ENCODE assay signal across 12 cellular contexts in genomic region chr3:187811580-187812250, GRCh38.
DNase-seq lines count a peak whose midpoint lies in the region; ATAC-seq and TF ChIP-seq lines count a peak whose summit lies in the region.
"Had no signal": no experiment of that assay in that cellular context is flagged by ENCODE, and none has a peak within 500 bp of the region (broad histone marks: within the 10 kb centered on the region; RNA-seq: fewer than 3 reads in every experiment).

No MANE protein-coding gene starts in this region.

- TF ChIP-seq CTCF in AG09309 (IDR thresholded peaks at IDR 0.05; ENCODE audit: control insufficient read depth, insufficient read depth, low read depth, low read length, missing control alignments): no peak
- no peak for TF ChIP-seq CTCF in MCF 10A (IDR thresholded peaks at IDR 0.05; ENCODE audit: unreplicated experiment)

- H3K36me3 Mint-ChIP-seq in MCF 10A (ENCODE audit: insufficient read depth, unreplicated experiment): no peaks in the 10 kb centered on the region
- peaks cover 3% of the 10 kb centered on the region for H3K36me3 Mint-ChIP-seq in activated CD8-positive, alpha-beta T cell treated with anti-CD3 and anti-CD28 coated beads, Interleukin-2, amount 10 ng/mL, durations not matched to agents 7 days and 5 days (ENCODE audit: low read depth)

- peak overlapping the region; percentile 44 for H3K27ac Mint-ChIP-seq in MCF 10A (ENCODE audit: low read depth, unreplicated experiment)
- H3K27ac Mint-ChIP-seq in activated CD8-positive, alpha-beta T cell treated with anti-CD3 and anti-CD28 coated beads, Interleukin-2, amount 10 ng/mL, durations not matched to agents 7 days and 5 days: no peak overlapping the region

- no peaks in the 10 kb centered on the region for H3K9me3 Mint-ChIP-seq in MCF 10A (ENCODE audit: unreplicated experiment)
- H3K9me3 Mint-ChIP-seq in activated CD8-positive, alpha-beta T cell treated with anti-CD3 and anti-CD28 coated beads, Interleukin-2, amount 10 ng/mL, durations not matched to agents 7 days and 5 days (ENCODE audit: insufficient read depth): no peaks in the 10 kb centered on the region

- H3K4me1 Mint-ChIP-seq in MCF 10A (ENCODE audit: insufficient read depth, unreplicated experiment): peaks cover 31% of the 10 kb centered on the region
- peaks cover 23% of the 10 kb centered on the region for H3K4me1 Mint-ChIP-seq in activated CD8-positive, alpha-beta T cell treated with anti-CD3 and anti-CD28 coated beads, Interleukin-2, amount 10 ng/mL, durations not matched to agents 7 days and 5 days (ENCODE audit: low read depth)

- H3K27me3 Mint-ChIP-seq in MCF 10A (ENCODE audit: insufficient read depth, unreplicated experiment): no peaks in the 10 kb centered on the region
- H3K27me3 Mint-ChIP-seq in activated CD8-positive, alpha-beta T cell treated with anti-CD3 and anti-CD28 coated beads, Interleukin-2, amount 10 ng/mL, durations not matched to agents 7 days and 5 days (ENCODE audit: low read depth): no peaks in the 10 kb centered on the region

- H3K4me3 Mint-ChIP-seq in MCF 10A (ENCODE audit: unreplicated experiment): no peak overlapping the region
- H3K4me3 Mint-ChIP-seq in activated CD8-positive, alpha-beta T cell treated with anti-CD3 and anti-CD28 coated beads, Interleukin-2, amount 10 ng/mL, durations not matched to agents 7 days and 5 days: no peak overlapping the region

- no peak overlapping the region for H3K27ac ChIP-seq in substantia nigra (ENCODE audit: low read depth, low read length, poor library complexity, severe bottlenecking)
- H3K27ac ChIP-seq: BLaER1 had no signal

- DNase-seq in AG09309 (ENCODE audit: low read depth) (peak; percentile 70), HS-5 (ENCODE audit: low read depth) (peak; percentile 44), MCF 10A (ENCODE audit: unreplicated experiment) (peak; percentile 83), kidney tubule cell (ENCODE audit: low spot score) (peak; percentile 64), substantia nigra (lab: John Stamatoyannopoulos, UW) (no peak)
- no peak for DNase-seq in activated CD8-positive, alpha-beta T cell treated with anti-CD3 and anti-CD28 coated beads, Interleukin-2, amount 10 ng/mL, durations not matched to agents 7 days and 5 days
- DNase-seq: activated CD4-positive, alpha-beta T cell treated with anti-CD3 and anti-CD28 coated beads for 4 hours; activated effector memory CD4-positive, alpha-beta T cell treated with anti-CD3 and anti-CD28 coated beads, Interleukin-2, amount 50 U/mL, for 16 hours; heart right ventricle had no signal

- intact Hi-C loops in MCF 10A (cut with micrococcal nuclease): no loop called here

- BruUV-seq in MCF 10A (replicated peaks; lab: Mats Ljungman, UMichigan): no TSS peak

- ATAC-seq in GM21528 (IDR thresholded peaks at IDR 0.05; ENCODE audit: low FRiP score, unreplicated experiment) (no peak), GM21381 (IDR thresholded peaks at IDR 0.05; ENCODE audit: unreplicated experiment) (no peak)
- ATAC-seq in activated CD8-positive, alpha-beta T cell treated with anti-CD3 and anti-CD28 coated beads, Interleukin-2, amount 10 ng/mL, durations not matched to agents 7 days and 5 days: no peak
- ATAC-seq: heart right ventricle had no signal

- CTCF ChIA-PET in MCF 10A (lab: Yijun Ruan, JAX): interaction anchor here (1.4 to 2.7 kb wide), 4 partner anchors 25 to 106 kb away, joined by 3 to 9 read pairs (median 4); no protein-coding TSS in a partner anchor
- CTCF ChIA-PET in activated CD8-positive, alpha-beta T cell treated with anti-CD3 and anti-CD28 coated beads, Interleukin-2, amount 10 ng/mL, durations not matched to agents 7 days and 5 days (lab: Charles Lee): interaction anchor here (1.2 to 1.6 kb wide), 2 partner anchors 9 to 12 kb away, joined by 3 read pairs; no protein-coding TSS in a partner anchor

- POLR2A ChIA-PET in MCF 10A (lab: Yijun Ruan, JAX): interaction anchor here (0.6 to 8.8 kb wide), 19 partner anchors 16 to 1141 kb away, joined by 3 to 227 read pairs (median 4); partner anchors contain the start of genes BCL6 and LPP
- POLR2A ChIA-PET in activated CD8-positive, alpha-beta T cell treated with anti-CD3 and anti-CD28 coated beads, Interleukin-2, amount 10 ng/mL, durations not matched to agents 7 days and 5 days (lab: Charles Lee): interaction anchor here (1.4 kb wide), 1 partner anchor 13 kb away, joined by 4 read pairs; no protein-coding TSS in a partner anchor

- H3K4me3 ChIP-seq in AG09309 (ENCODE audit: control insufficient read depth, low read depth, low read length): no peak overlapping the region
- H3K4me3 ChIP-seq: BLaER1, heart right ventricle had no signal

Comparison
In these comparisons a context has a peak if more than half of its experiments do, and no peak if none do; other contexts are left out.
1. DNase-seq: peak in AG09309 (single experiment), HS-5 (single experiment), MCF 10A (single experiment) and kidney tubule cell (single experiment); none in substantia nigra (0 of 49) and activated CD8-positive, alpha-beta T cell treated with anti-CD3 and anti-CD28 coated beads, Interleukin-2, amount 10 ng/mL, durations not matched to agents 7 days and 5 days (single experiment).